8 cellular contexts compared by ENCODE assay signal in genomic region chr17:77404812-77405581, GRCh38.
A peak's percentile ranks its signal among the peaks of the same experiment; 100 is the strongest.
DNase-seq lines count a peak whose midpoint lies in the region; ATAC-seq lines count a peak whose summit lies in the region.

No MANE protein-coding gene starts in this region.

- no peaks in the 10 kb centered on the region for H3K27me3 ChIP-seq in stomach smooth muscle (ENCODE audit: control insufficient read depth in 1 of 2, insufficient read depth in 2 of 2, low read length in 2 of 2)

- peaks cover 5 to 7% of the 10 kb centered on the region in 2 donors for H3K36me3 ChIP-seq in stomach smooth muscle (ENCODE audit: control insufficient read depth in 2 of 2, insufficient read depth in 2 of 2, low read length in 2 of 2)

- no peaks in the 10 kb centered on the region for H3K9me3 ChIP-seq in stomach smooth muscle (ENCODE audit: control insufficient read depth in 2 of 2, low read length in 2 of 2)

- ATAC-seq in GM19025 (IDR thresholded peaks at IDR 0.05; ENCODE audit: low read depth, unreplicated experiment), result peak; percentile 68
- peak; percentile 49 for ATAC-seq in HG03457 (IDR thresholded peaks at IDR 0.05; ENCODE audit: unreplicated experiment)
- ATAC-seq in naive thymus-derived CD8-positive, alpha-beta T cell, result peak; percentile 67 to 77
- ATAC-seq in HG02970 (IDR thresholded peaks at IDR 0.05; ENCODE audit: low FRiP score, unreplicated experiment), result no peak

- POLR2A ChIA-PET in naive thymus-derived CD8-positive, alpha-beta T cell (lab: Charles Lee), result interaction anchor here (1.0 to 74.5 kb wide), 12 partner anchors 8 to 725 kb away, joined by 3 to 5369 read pairs (median 6); partner anchors contain the start of gene TNRC6C

- DNase-seq in activated CD4-positive, CD25-positive, alpha-beta regulatory T cell treated with anti-CD3 and anti-CD28 coated beads, Interleukin-2, amount 50 U/mL, for 16 hours (ENCODE audit: low read depth, low spot score), result peak; percentile 70
- peak; percentile 63 for DNase-seq in cerebellum (ENCODE audit: low spot score)
- DNase-seq in naive thymus-derived CD8-positive, alpha-beta T cell, result peak; percentile 48 to 88 (median 81)
- DNase-seq in pons (ENCODE audit: low spot score), result no peak

- H3K27me3 Mint-ChIP-seq in naive thymus-derived CD8-positive, alpha-beta T cell, result no peaks in the 10 kb centered on the region

- peak overlapping the region; percentile 91 to 99 (median 97) for H3K4me3 Mint-ChIP-seq in naive thymus-derived CD8-positive, alpha-beta T cell

- H3K9me3 Mint-ChIP-seq in naive thymus-derived CD8-positive, alpha-beta T cell, result no peaks in the 10 kb centered on the region

- H3K4me1 ChIP-seq in stomach smooth muscle (ENCODE audit: control insufficient read depth, insufficient read depth, low read length), result peaks cover 85% of the 10 kb centered on the region

- peak overlapping the region; percentile 3 to 21 for H3K9ac ChIP-seq in stomach smooth muscle (ENCODE audit: low read length in 2 of 2)

- H3K27ac ChIP-seq in stomach smooth muscle (ENCODE audit: low read length), result peak overlapping the region; percentile 99

- peak overlapping the region in 1 of 2 donors; percentile 15 for H3K4me3 ChIP-seq in stomach smooth muscle (ENCODE audit: low read length in 2 of 2)

- H3K36me3 Mint-ChIP-seq in naive thymus-derived CD8-positive, alpha-beta T cell, result peaks cover 0 to 28% (median 3%) of the 10 kb centered on the region in 3 donors

- peaks cover 67 to 99% (median 96%) of the 10 kb centered on the region in 4 donors for H3K4me1 Mint-ChIP-seq in naive thymus-derived CD8-positive, alpha-beta T cell

- peak overlapping the region; percentile 93 to 100 (median 98) for H3K27ac Mint-ChIP-seq in naive thymus-derived CD8-positive, alpha-beta T cell
